ENCODE assay signal across 16 cellular contexts in genomic region chr5:94154672-94155071, GRCh38.
A peak's percentile ranks its signal among the peaks of the same experiment; 100 is the strongest.
DNase-seq lines count a peak whose midpoint lies in the region; ATAC-seq and TF ChIP-seq lines count a peak whose summit lies in the region.
"Had no signal": no experiment of that assay in that cellular context is flagged by ENCODE, and none has a peak within 500 bp of the region (broad histone marks: within the 10 kb centered on the region; RNA-seq: fewer than 3 reads in every experiment).

No MANE protein-coding gene starts in this region.

- H3K36me3 ChIP-seq in mesenchymal stem cell (ENCODE audit: control insufficient read depth in 1 of 2, insufficient read depth in 2 of 2, low read depth in 1 of 2, low read length in 2 of 2) (no peaks in the 10 kb centered on the region), aorta (ENCODE audit: control insufficient read depth in 1 of 2, insufficient read depth in 2 of 2, low read length in 1 of 2) (no peaks in the 10 kb centered on the region)

- H4K91ac ChIP-seq in mesenchymal stem cell (ENCODE audit: low read length) = no peak overlapping the region

- no peak overlapping the region for H3K4me3 ChIP-seq in mesenchymal stem cell (ENCODE audit: insufficient read depth in 1 of 2, low read depth in 1 of 2, low read length in 2 of 2)
- no peak overlapping the region for H3K4me3 ChIP-seq in aorta (ENCODE audit: low read length in 2 of 2)
- H3K4me3 ChIP-seq: GM23248 had no signal

- no peaks in the 10 kb centered on the region for H3K4me1 ChIP-seq in mesenchymal stem cell (ENCODE audit: control insufficient read depth, insufficient read depth, low read depth, low read length)
- no peaks in the 10 kb centered on the region for H3K4me1 ChIP-seq in aorta (ENCODE audit: control insufficient read depth in 1 of 2, insufficient read depth in 2 of 2, low read length in 2 of 2)

- H3K9me3 Mint-ChIP-seq in stimulated activated naive CD8-positive, alpha-beta T cell treated with anti-CD3 and anti-CD28 coated beads, Interleukin-15, amount 100 ng/mL, for 72 hours = peaks cover 0 to 7% of the 10 kb centered on the region in 2 donors
- H3K9me3 Mint-ChIP-seq in WTC11 = peaks cover 6% of the 10 kb centered on the region

- H3K9ac ChIP-seq in mesenchymal stem cell (ENCODE audit: low read length) = no peak overlapping the region
- H3K9ac ChIP-seq: GM23248 had no signal

- peak overlapping the region in 1 of 2 donors; percentile 10 for H3K27ac Mint-ChIP-seq in stimulated activated naive CD8-positive, alpha-beta T cell treated with anti-CD3 and anti-CD28 coated beads, Interleukin-15, amount 100 ng/mL, for 72 hours
- H3K27ac Mint-ChIP-seq in WTC11 = peak overlapping the region; percentile 39
- H3K27ac Mint-ChIP-seq: CD4-positive, alpha-beta memory T cell had no signal

- H4K8ac ChIP-seq in mesenchymal stem cell (ENCODE audit: low read length) = no peak overlapping the region

- H2BK5ac ChIP-seq in mesenchymal stem cell (ENCODE audit: low read depth, low read length, poor library complexity, severe bottlenecking) = no peak overlapping the region

- no peaks in the 10 kb centered on the region for H3K79me1 ChIP-seq in mesenchymal stem cell (replicated peaks; ENCODE audit: low read length, poor library complexity, severe bottlenecking)

- H2BK15ac ChIP-seq in mesenchymal stem cell (ENCODE audit: low read depth, poor library complexity, severe bottlenecking) = no peak overlapping the region

- H3K36me3 Mint-ChIP-seq in WTC11 = peaks cover 14% of the 10 kb centered on the region
- H3K36me3 Mint-ChIP-seq: CD4-positive, alpha-beta memory T cell had no signal

- peak overlapping the region; percentile 81 for H3K27ac ChIP-seq in mesenchymal stem cell (ENCODE audit: low read length, poor library complexity, severe bottlenecking)
- H3K27ac ChIP-seq in aorta (ENCODE audit: low read depth in 1 of 2, low read length in 2 of 2) = no peak overlapping the region
- H3K27ac ChIP-seq: GM23248 had no signal

- intact Hi-C loops in aorta (cut with DNase I) = no loop called here

- H3K4me2 ChIP-seq in mesenchymal stem cell (ENCODE audit: low read length, poor library complexity, severe bottlenecking) = no peak overlapping the region

- no peaks in the 10 kb centered on the region for H3K9me3 ChIP-seq in mesenchymal stem cell (ENCODE audit: control insufficient read depth, low read length)
- no peaks in the 10 kb centered on the region for H3K9me3 ChIP-seq in aorta (ENCODE audit: control insufficient read depth, low read length)

- DNase-seq in stimulated activated naive CD8-positive, alpha-beta T cell treated with anti-CD3 and anti-CD28 coated beads, Interleukin-15, amount 100 ng/mL, for 72 hours = no peak
- no peak for DNase-seq in stimulated activated naive CD8-positive, alpha-beta T cell treated with anti-CD3 and anti-CD28 coated beads, Interleukin-15, Interleukin-2, amounts not matched to agents 100 U/mL and 50 U/mL, for 24 hours
- DNase-seq in WTC11 (ENCODE audit: low spot score) (no peak), mesenchymal stem cell (no peak), aorta (no peak), putamen (ENCODE audit: low spot score) (no peak)
- DNase-seq: 8988T; C1 segment of cervical spinal cord; CD4-positive, alpha-beta memory T cell; COR-L47; DND-41; H7 had no signal

- H3K4ac ChIP-seq in mesenchymal stem cell (ENCODE audit: low read depth in 1 of 2, low read length in 2 of 2) = no peak overlapping the region

- H3K27me3 Mint-ChIP-seq in stimulated activated naive CD8-positive, alpha-beta T cell treated with anti-CD3 and anti-CD28 coated beads, Interleukin-15, amount 100 ng/mL, for 72 hours = no peaks in the 10 kb centered on the region
- H3K27me3 Mint-ChIP-seq in WTC11 (ENCODE audit: low read depth) = no peaks in the 10 kb centered on the region
- H3K27me3 Mint-ChIP-seq: CD4-positive, alpha-beta memory T cell had no signal

- H3K18ac ChIP-seq in mesenchymal stem cell (ENCODE audit: low read depth in 1 of 2, low read length in 2 of 2) = no peak overlapping the region

- peak; percentile 20 for ATAC-seq in stimulated activated naive CD8-positive, alpha-beta T cell treated with anti-CD3 and anti-CD28 coated beads, Interleukin-15, amount 100 ng/mL, for 72 hours
- ATAC-seq in stimulated activated naive CD8-positive, alpha-beta T cell treated with anti-CD3 and anti-CD28 coated beads, Interleukin-15, Interleukin-2, amounts not matched to agents 100 U/mL and 50 U/mL, for 24 hours = no peak
- ATAC-seq in WTC11 (no peak), aorta (ENCODE audit: low FRiP score) (peak; percentile 62), GM18502 (IDR thresholded peaks at IDR 0.05; ENCODE audit: poor library complexity, unreplicated experiment) (no peak), HG02852 (IDR thresholded peaks at IDR 0.05; ENCODE audit: unreplicated experiment) (no peak)
- ATAC-seq: HCT116 had no signal

- no peak overlapping the region for H2AK5ac ChIP-seq in mesenchymal stem cell (ENCODE audit: low read length, severe bottlenecking)

- CTCF ChIA-PET in WTC11 (lab: Charles Lee) = no interaction called here

- H3K14ac ChIP-seq in mesenchymal stem cell (ENCODE audit: low read length in 2 of 2) = no peak overlapping the region

- no peak for TF ChIP-seq CTCF in WTC11 (IDR thresholded peaks at IDR 0.05)

- H2BK12ac ChIP-seq in mesenchymal stem cell (ENCODE audit: low read length in 2 of 2) = no peak overlapping the region

- H2AFZ ChIP-seq in mesenchymal stem cell (ENCODE audit: low read depth, low read length) = no peak overlapping the region
- H2AFZ ChIP-seq: GM23248 had no signal

- H3K27me3 ChIP-seq in mesenchymal stem cell (ENCODE audit: control insufficient read depth in 1 of 2, insufficient read depth in 1 of 2, low read length in 2 of 2) (no peaks in the 10 kb centered on the region), aorta (ENCODE audit: control insufficient read depth in 1 of 2, insufficient read depth in 2 of 2, low read length in 1 of 2) (no peaks in the 10 kb centered on the region)

- no peak overlapping the region for H2BK120ac ChIP-seq in mesenchymal stem cell (ENCODE audit: low read depth, low read length)

- 90% methylated on average over 2 of the region's 2 CpGs for WGBS in mesenchymal stem cell
- WGBS in aorta, 2 donors = 46 to 51% methylated on average over 2 of the region's 2 CpGs

- H3K4me1 Mint-ChIP-seq in stimulated activated naive CD8-positive, alpha-beta T cell treated with anti-CD3 and anti-CD28 coated beads, Interleukin-15, amount 100 ng/mL, for 72 hours = no peaks in the 10 kb centered on the region
- peaks cover 13% of the 10 kb centered on the region for H3K4me1 Mint-ChIP-seq in WTC11
- H3K4me1 Mint-ChIP-seq: CD4-positive, alpha-beta memory T cell had no signal

- H3K4me3 Mint-ChIP-seq in stimulated activated naive CD8-positive, alpha-beta T cell treated with anti-CD3 and anti-CD28 coated beads, Interleukin-15, amount 100 ng/mL, for 72 hours = no peak overlapping the region
- H3K4me3 Mint-ChIP-seq in WTC11 = no peak overlapping the region
- H3K4me3 Mint-ChIP-seq: CD4-positive, alpha-beta memory T cell had no signal

- no peak overlapping the region for H3K23ac ChIP-seq in mesenchymal stem cell (ENCODE audit: low read length in 2 of 2)

- POLR2A ChIA-PET in WTC11 (lab: Charles Lee) = no interaction called here

TF ChIP-seq in WTC11, 78 proteins besides CTCF, POLR2A, EP300 and RAD21 (continues in another document):
- TF ChIP-seq, protein P1, sequence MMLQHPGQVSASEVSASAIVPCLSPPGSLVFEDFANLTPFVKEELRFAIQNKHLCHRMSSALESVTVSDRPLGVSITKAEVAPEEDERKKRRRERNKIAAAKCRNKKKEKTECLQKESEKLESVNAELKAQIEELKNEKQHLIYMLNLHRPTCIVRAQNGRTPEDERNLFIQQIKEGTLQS (CRISPR knock-in tag; conservative IDR thresholded peaks at IDR 0.05) = no peak
- TF ChIP-seq TEAD1 (CRISPR knock-in tag; IDR thresholded peaks at IDR 0.05) (no peak), ZNF671 (CRISPR knock-in tag; IDR thresholded peaks at IDR 0.05) (no peak), TP53 (CRISPR knock-in tag; IDR thresholded peaks at IDR 0.05) (no peak), NFATC4 (CRISPR knock-in tag; IDR thresholded peaks at IDR 0.05) (no peak), ZNF121 (CRISPR knock-in tag; IDR thresholded peaks at IDR 0.05) (no peak), RORB (CRISPR knock-in tag; IDR thresholded peaks at IDR 0.05) (no peak), TEAD4 (CRISPR knock-in tag; IDR thresholded peaks at IDR 0.05) (no peak), ATF1 (CRISPR knock-in tag; IDR thresholded peaks at IDR 0.05) (no peak)
- TF ChIP-seq, protein P2, sequence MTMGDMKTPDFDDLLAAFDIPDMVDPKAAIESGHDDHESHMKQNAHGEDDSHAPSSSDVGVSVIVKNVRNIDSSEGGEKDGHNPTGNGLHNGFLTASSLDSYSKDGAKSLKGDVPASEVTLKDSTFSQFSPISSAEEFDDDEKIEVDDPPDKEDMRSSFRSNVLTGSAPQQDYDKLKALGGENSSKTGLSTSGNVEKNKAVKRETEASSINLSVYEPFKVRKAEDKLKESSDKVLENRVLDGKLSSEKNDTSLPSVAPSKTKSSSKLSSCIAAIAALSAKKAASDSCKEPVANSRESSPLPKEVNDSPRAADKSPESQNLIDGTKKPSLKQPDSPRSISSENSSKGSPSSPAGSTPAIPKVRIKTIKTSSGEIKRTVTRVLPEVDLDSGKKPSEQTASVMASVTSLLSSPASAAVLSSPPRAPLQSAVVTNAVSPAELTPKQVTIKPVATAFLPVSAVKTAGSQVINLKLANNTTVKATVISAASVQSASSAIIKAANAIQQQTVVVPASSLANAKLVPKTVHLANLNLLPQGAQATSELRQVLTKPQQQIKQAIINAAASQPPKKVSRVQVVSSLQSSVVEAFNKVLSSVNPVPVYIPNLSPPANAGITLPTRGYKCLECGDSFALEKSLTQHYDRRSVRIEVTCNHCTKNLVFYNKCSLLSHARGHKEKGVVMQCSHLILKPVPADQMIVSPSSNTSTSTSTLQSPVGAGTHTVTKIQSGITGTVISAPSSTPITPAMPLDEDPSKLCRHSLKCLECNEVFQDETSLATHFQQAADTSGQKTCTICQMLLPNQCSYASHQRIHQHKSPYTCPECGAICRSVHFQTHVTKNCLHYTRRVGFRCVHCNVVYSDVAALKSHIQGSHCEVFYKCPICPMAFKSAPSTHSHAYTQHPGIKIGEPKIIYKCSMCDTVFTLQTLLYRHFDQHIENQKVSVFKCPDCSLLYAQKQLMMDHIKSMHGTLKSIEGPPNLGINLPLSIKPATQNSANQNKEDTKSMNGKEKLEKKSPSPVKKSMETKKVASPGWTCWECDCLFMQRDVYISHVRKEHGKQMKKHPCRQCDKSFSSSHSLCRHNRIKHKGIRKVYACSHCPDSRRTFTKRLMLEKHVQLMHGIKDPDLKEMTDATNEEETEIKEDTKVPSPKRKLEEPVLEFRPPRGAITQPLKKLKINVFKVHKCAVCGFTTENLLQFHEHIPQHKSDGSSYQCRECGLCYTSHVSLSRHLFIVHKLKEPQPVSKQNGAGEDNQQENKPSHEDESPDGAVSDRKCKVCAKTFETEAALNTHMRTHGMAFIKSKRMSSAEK (CRISPR knock-in tag; IDR thresholded peaks at IDR 0.05; ENCODE audit: borderline replicate concordance) = no peak
- TF ChIP-seq, protein P3, sequence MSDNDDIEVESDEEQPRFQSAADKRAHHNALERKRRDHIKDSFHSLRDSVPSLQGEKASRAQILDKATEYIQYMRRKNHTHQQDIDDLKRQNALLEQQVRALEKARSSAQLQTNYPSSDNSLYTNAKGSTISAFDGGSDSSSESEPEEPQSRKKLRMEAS (CRISPR knock-in tag; IDR thresholded peaks at IDR 0.05) = no peak

Comparison
In these comparisons a context has a peak if more than half of its experiments do, and no peak if none do; other contexts are left out.
1. ATAC-seq: peak in stimulated activated naive CD8-positive, alpha-beta T cell treated with anti-CD3 and anti-CD28 coated beads, Interleukin-15, amount 100 ng/mL, for 72 hours (single experiment) and aorta (single experiment); none in stimulated activated naive CD8-positive, alpha-beta T cell treated with anti-CD3 and anti-CD28 coated beads, Interleukin-15, Interleukin-2, amounts not matched to agents 100 U/mL and 50 U/mL, for 24 hours (single experiment), WTC11 (single experiment), GM18502 (single experiment) and HG02852 (single experiment).